In genomic region chr2:239381709-239382134, GRCh38 we compare ENCODE assay signal across 8 cellular contexts. TPM values are rescaled to one million over a fixed set of nuclear protein-coding genes. Genes with fewer than 3 reads are reported as not detected.
DNase-seq lines count a peak whose midpoint lies in the region; ATAC-seq and TF ChIP-seq lines count a peak whose summit lies in the region.

No MANE protein-coding gene starts in this region.

- H3K36me3 ChIP-seq in GM06990 (ENCODE audit: control insufficient read depth, insufficient read depth, low read length) (no peaks in the 10 kb centered on the region), WERI-Rb-1 (no peaks in the 10 kb centered on the region), testis (ENCODE audit: low read depth, missing control alignments) (no peaks in the 10 kb centered on the region), transverse colon (no peaks in the 10 kb centered on the region)

- H3K27ac ChIP-seq in WERI-Rb-1 (no peak overlapping the region), testis (no peak overlapping the region), transverse colon (no peak overlapping the region)

- no peak for TF ChIP-seq EP300 in transverse colon (IDR thresholded peaks at IDR 0.05; ENCODE audit: low read depth)

- intact Hi-C loops in testis (cut with DNase I; ENCODE audit: low total_unique reads) = no loop called here
- intact Hi-C loops in transverse colon (cut with DNase I; ENCODE audit: low total_unique reads) = no loop called here

- ATAC-seq in GM19438 (IDR thresholded peaks at IDR 0.05; ENCODE audit: low read depth, unreplicated experiment) (peak; percentile 35), HG03460 (IDR thresholded peaks at IDR 0.05; ENCODE audit: unreplicated experiment) (peak; percentile 61)

- TF ChIP-seq CTCF in GM06990 (IDR thresholded peaks at IDR 0.05; ENCODE audit: insufficient read depth, low read length, poor library complexity, severe bottlenecking) (no peak), WERI-Rb-1 (IDR thresholded peaks at IDR 0.05; ENCODE audit: low read depth, low read length) (no peak), testis (IDR thresholded peaks at IDR 0.05) (no peak), transverse colon (IDR thresholded peaks at IDR 0.05) (no peak)

- no peaks in the 10 kb centered on the region for H3K27me3 ChIP-seq in GM06990 (replicated peaks; ENCODE audit: control insufficient read depth, insufficient read depth, low read length)
- H3K27me3 ChIP-seq in WERI-Rb-1 (ENCODE audit: insufficient read depth, low read depth, severe bottlenecking) = no peaks in the 10 kb centered on the region
- no peaks in the 10 kb centered on the region for H3K27me3 ChIP-seq in testis
- H3K27me3 ChIP-seq in transverse colon = no peaks in the 10 kb centered on the region

- no peak overlapping the region for H3K4me3 ChIP-seq in GM06990 (replicated peaks; ENCODE audit: low read depth, low read length)
- no peak overlapping the region for H3K4me3 ChIP-seq in WERI-Rb-1 (ENCODE audit: low read depth, low read length)
- no peak overlapping the region for H3K4me3 ChIP-seq in testis
- no peak overlapping the region for H3K4me3 ChIP-seq in transverse colon

- no peaks in the 10 kb centered on the region for H3K9me3 ChIP-seq in WERI-Rb-1 (ENCODE audit: severe bottlenecking)
- H3K9me3 ChIP-seq in testis = no peaks in the 10 kb centered on the region
- H3K9me3 ChIP-seq in transverse colon = no peaks in the 10 kb centered on the region

- WGBS in testis, 2 donors = 87 to 92% methylated on average over 3 to 7 of the region's 7 CpGs
- WGBS in transverse colon (ENCODE audit: low coverage in 1 of 2), 2 donors = 77 to 90% methylated on average over 2 to 7 of the region's 7 CpGs

- no peaks in the 10 kb centered on the region for H3K4me1 ChIP-seq in testis
- H3K4me1 ChIP-seq in transverse colon = peaks cover 0 to 3% (median 0%) of the 10 kb centered on the region in 4 donors

- in situ Hi-C loops in transverse colon (cut with MboI; ENCODE audit: low pct_ligation_motif_present in 1 of 4, low pct_unique_long_range_greater_than_20kb in 1 of 4, low sequenced_read_pairs in 3 of 4) = no loop called here

- TF ChIP-seq POLR2A in testis (IDR thresholded peaks at IDR 0.05) (no peak), transverse colon (IDR thresholded peaks at IDR 0.05) (no peak)

- peak; percentile 60 for DNase-seq in GM06990 (ENCODE audit: extremely low read depth, insufficient read length)
- peak; percentile 72 for DNase-seq in globus pallidus (ENCODE audit: low spot score)
- DNase-seq in WERI-Rb-1 = no peak
- DNase-seq in testis = no peak
- DNase-seq in transverse colon = no peak
- DNase-seq in NCI-H1694 (lab: John Stamatoyannopoulos, UW) = no peak

RNA-seq across cellular contexts. Expression of gene HDAC4, which starts 19.1 kb away (rescaled TPM):
- 10 to 100 TPM; 58.7 to 67.5 TPM for total RNA-seq in testis
- polyA plus RNA-seq in testis (ENCODE audit: insufficient read depth, low read depth, low replicate concordance) = 29.0 TPM
- 100 to 1,000 TPM in 2 of 4 donors, 10 to 100 TPM in 2; 33.9 to 192 (median 112) TPM for total RNA-seq in transverse colon

Comparison
In these comparisons a context has a peak if more than half of its experiments do, and no peak if none do; other contexts are left out.
1. DNase-seq: peak in GM06990 (single experiment) and globus pallidus (single experiment); none in WERI-Rb-1 (single experiment), testis (single experiment), transverse colon (single experiment) and NCI-H1694 (single experiment).